In genomic region chr17:81589612-81590011, GRCh38 we compare ENCODE assay signal across 27 cellular contexts. TPM values are rescaled to one million over a fixed set of nuclear protein-coding genes. Genes with fewer than 3 reads are reported as not detected.
"Had no signal": no experiment of that assay in that cellular context is flagged by ENCODE, and none has a peak within 500 bp of the region (broad histone marks: within the 10 kb centered on the region; RNA-seq: fewer than 3 reads in every experiment).

No MANE protein-coding gene starts in this region.

- DNase-seq: colonic mucosa; effector CD8-positive, alpha-beta T cell; endodermal cell; esophagus squamous epithelium; foreskin melanocyte; glutamatergic neuron; heart right ventricle; hippocampal formation; left cardiac atrium; left lung; mesendoderm; midbrain; naive thymus-derived CD4-positive, alpha-beta T cell; stimulated activated CD4-positive, alpha-beta T cell treated with anti-CD3 and anti-CD28 coated beads, Interleukin-2, amount 100 ng/mL, for 24 hours; stimulated activated CD4-positive, alpha-beta T cell treated with anti-CD3 and anti-CD28 coated beads, Interleukin-4, amount 100 ng/mL, for 24 hours; stimulated activated naive CD4-positive, alpha-beta T cell treated with Interleukin-2 at 50 U/mL for 16 hours; stomach; thyroid gland had no signal

- H3K36me3 ChIP-seq: neural progenitor cell had no signal

- H3K27me3 ChIP-seq: colonic mucosa, esophagus squamous epithelium, heart right ventricle, left lung, neural progenitor cell, stomach, thyroid gland had no signal

- ATAC-seq: heart right ventricle; left cardiac atrium; left lung; naive thymus-derived CD4-positive, alpha-beta T cell; sciatic nerve; stimulated activated effector memory CD8-positive, alpha-beta T cell treated with anti-CD3 and anti-CD28 coated beads, Interleukin-12 subunit alpha, Interleukin-12 subunit beta, amount 100 ng/mL, for 72 hours had no signal

- H3K4me1 Mint-ChIP-seq: endodermal cell; nephron; neural progenitor cell; stimulated activated effector memory CD8-positive, alpha-beta T cell treated with anti-CD3 and anti-CD28 coated beads, Interleukin-12 subunit alpha, Interleukin-12 subunit beta, amount 100 ng/mL, for 72 hours had no signal

- H3K27me3 Mint-ChIP-seq: dendritic cell treated with granulocyte-macrophage colony-stimulating factor and Interleukin-4, amounts not matched to agents 40 ng/mL and 50 ng/mL, for 4 days; naive thymus-derived CD4-positive, alpha-beta T cell; progenitor cell of endocrine pancreas; type B pancreatic cell had no signal

- H3K27ac Mint-ChIP-seq: dendritic cell treated with granulocyte-macrophage colony-stimulating factor and Interleukin-4, amounts not matched to agents 40 ng/mL and 50 ng/mL, for 4 days; endodermal cell; nephron; neural progenitor cell; progenitor cell of endocrine pancreas; stimulated activated effector memory CD8-positive, alpha-beta T cell treated with anti-CD3 and anti-CD28 coated beads, Interleukin-12 subunit alpha, Interleukin-12 subunit beta, amount 100 ng/mL, for 72 hours; type B pancreatic cell had no signal

- H3K4me1 ChIP-seq: colonic mucosa, esophagus squamous epithelium, left lung, neural progenitor cell, parathyroid adenoma, stomach, thyroid gland had no signal

- H3K9me3 Mint-ChIP-seq: dendritic cell treated with granulocyte-macrophage colony-stimulating factor and Interleukin-4, amounts not matched to agents 40 ng/mL and 50 ng/mL, for 4 days; endodermal cell; naive thymus-derived CD4-positive, alpha-beta T cell; nephron; neural progenitor cell; stimulated activated effector memory CD8-positive, alpha-beta T cell treated with anti-CD3 and anti-CD28 coated beads, Interleukin-12 subunit alpha, Interleukin-12 subunit beta, amount 100 ng/mL, for 72 hours; type B pancreatic cell had no signal

- H3K4me3 Mint-ChIP-seq: dendritic cell treated with granulocyte-macrophage colony-stimulating factor and Interleukin-4, amounts not matched to agents 40 ng/mL and 50 ng/mL, for 4 days; endodermal cell; naive thymus-derived CD4-positive, alpha-beta T cell; nephron; neural progenitor cell; stimulated activated effector memory CD8-positive, alpha-beta T cell treated with anti-CD3 and anti-CD28 coated beads, Interleukin-12 subunit alpha, Interleukin-12 subunit beta, amount 100 ng/mL, for 72 hours; type B pancreatic cell had no signal

- H3K27ac ChIP-seq: colonic mucosa, esophagus squamous epithelium, heart right ventricle, left lung, neural progenitor cell, parathyroid adenoma, stomach, thyroid gland had no signal

- H3K4me3 ChIP-seq: colonic mucosa, esophagus squamous epithelium, heart right ventricle, left lung, neural progenitor cell, smooth muscle cell, stomach, thyroid gland had no signal

- H3K9me3 ChIP-seq: colonic mucosa, esophagus squamous epithelium, heart right ventricle, left lung, stomach, thyroid gland had no signal

RNA-seq across cellular contexts. Expression of gene TSPAN10, which starts 47.4 kb away (rescaled TPM):
- total RNA-seq: stomach had no signal
